Comparison of ENCODE assay signal across 16 cellular contexts in the genomic region with DNA sequence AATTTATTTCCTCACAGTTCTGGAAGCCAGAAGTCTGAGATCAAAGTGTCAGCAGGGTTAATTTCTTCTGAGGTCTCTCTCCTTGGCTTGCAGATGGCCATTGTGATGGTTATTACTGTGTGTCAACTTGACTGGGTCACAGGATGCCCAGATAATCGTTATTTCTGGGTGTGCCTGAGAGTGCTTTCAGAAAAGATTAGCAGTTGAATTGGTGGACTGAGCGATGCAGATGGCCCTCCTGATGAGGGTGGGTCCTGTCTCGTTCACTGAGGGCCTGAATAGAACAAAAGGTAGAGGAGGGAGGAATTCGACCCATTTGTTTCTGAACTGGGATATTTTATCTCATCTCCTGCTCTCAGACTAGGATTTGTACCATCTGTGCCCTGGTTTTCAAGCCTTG. TPM values are rescaled to one million over a fixed set of nuclear protein-coding genes. Genes with fewer than 3 reads are reported as not detected.
DNase-seq lines count a peak whose midpoint lies in the region; ATAC-seq, FAIRE-seq and TF ChIP-seq lines count a peak whose summit lies in the region.
"Had no signal": no experiment of that assay in that cellular context is flagged by ENCODE, and none has a peak within 500 bp of the region (broad histone marks: within the 10 kb centered on the region; RNA-seq: fewer than 3 reads in every experiment).

No MANE protein-coding gene starts in this region.

- no peak overlapping the region for H3K9ac ChIP-seq in astrocyte (ENCODE audit: low read length)

- H2AFZ ChIP-seq in astrocyte (ENCODE audit: low read depth, low read length): peak overlapping the region; percentile 39

- no peak for TF ChIP-seq CTCF in astrocyte (IDR thresholded peaks at IDR 0.05; ENCODE audit: insufficient read depth, low read depth, low read length)

- ATAC-seq in HG03439 (IDR thresholded peaks at IDR 0.05; ENCODE audit: unreplicated experiment) (no peak), GM18505 (IDR thresholded peaks at IDR 0.05; ENCODE audit: unreplicated experiment) (no peak)

- no peaks in the 10 kb centered on the region for H3K4me1 ChIP-seq in astrocyte (ENCODE audit: insufficient read depth, low read length)
- H3K4me1 ChIP-seq in iPS DF 6.9 (ENCODE audit: control insufficient read depth, insufficient read depth, low read length): no peaks in the 10 kb centered on the region; the same call in 1 of the 2 replicates
- H3K4me1 ChIP-seq: Caco-2 had no signal

- no peak overlapping the region for H3K4me3 Mint-ChIP-seq in astrocyte (ENCODE audit: unreplicated experiment)

- no peaks in the 10 kb centered on the region for H3K4me1 Mint-ChIP-seq in astrocyte (ENCODE audit: low read depth, unreplicated experiment)

- H3K27ac ChIP-seq in astrocyte (ENCODE audit: low read depth, low read length): no peak overlapping the region
- H3K27ac ChIP-seq in iPS DF 6.9 (ENCODE audit: low read length): no peak overlapping the region
- H3K27ac ChIP-seq: RWPE1 had no signal

- DNase-seq in HUDEP-2 (lab: John Stamatoyannopoulos, UW; ENCODE audit: unreplicated experiment in 76 of 76) (peak in 70 of 76 experiments; percentile 6 to 83 (median 46)), astrocyte (ENCODE audit: low read depth) (no peak), iPS DF 6.9 (ENCODE audit: low read depth, low spot score) (peak; percentile 92), middle frontal gyrus (ENCODE audit: extremely low spot score, low spot score) (no peak)
- DNase-seq in stimulated activated CD8-positive, alpha-beta memory T cell treated with anti-CD3 and anti-CD28 coated beads, Interleukin-4, amount 100 ng/mL, for 48 hours: no peak
- DNase-seq: ACHN; Caco-2; DMS153; EL; NCI-H187; NCI-H226; NK-92 treated with Interleukin-12 subunit alpha and Interleukin-12 subunit beta, amount 100 ng/mL, for 24 hours; OCI-M1 had no signal

- H3K4me2 ChIP-seq in astrocyte (ENCODE audit: low read length): no peak overlapping the region

- no peak overlapping the region for H3K4me3 ChIP-seq in astrocyte (ENCODE audit: insufficient read depth, low read depth, low read length)
- H3K4me3 ChIP-seq in iPS DF 6.9 (ENCODE audit: low read length): no peak overlapping the region

- H3K9me3 ChIP-seq in astrocyte (ENCODE audit: insufficient read depth, low read depth, low read length) (no peaks in the 10 kb centered on the region), iPS DF 6.9 (ENCODE audit: control insufficient read depth, insufficient read depth, low read length) (no peaks in the 10 kb centered on the region)
- H3K9me3 ChIP-seq: Caco-2 had no signal

- no peaks in the 10 kb centered on the region for H3K79me2 ChIP-seq in astrocyte (ENCODE audit: insufficient read depth, low read length)

- no peak for TF ChIP-seq POLR2A in GM18505 (IDR thresholded peaks at IDR 0.05; ENCODE audit: borderline replicate concordance, extremely low read depth, insufficient read depth, insufficient read length)

- no peaks in the 10 kb centered on the region for H3K27me3 ChIP-seq in astrocyte (ENCODE audit: insufficient read depth, low read length)
- peaks cover 11% of the 10 kb centered on the region; the same call in 1 of the 2 replicates for H3K27me3 ChIP-seq in iPS DF 6.9 (ENCODE audit: control insufficient read depth, insufficient read depth, low read length)

- WGBS in iPS DF 6.9 (ENCODE audit: insufficient coverage, insufficient read length): no CpG with 5 or more reads among the region's 4 CpGs

- H4K20me1 ChIP-seq in astrocyte (ENCODE audit: insufficient read depth, low read length): no peaks in the 10 kb centered on the region

- H3K27ac Mint-ChIP-seq in astrocyte (ENCODE audit: unreplicated experiment): no peak overlapping the region

- FAIRE-seq in astrocyte (lab: Jason Lieb, UNC): no peak

- H3K9me3 Mint-ChIP-seq in astrocyte (ENCODE audit: unreplicated experiment): peaks cover 2% of the 10 kb centered on the region

- no peaks in the 10 kb centered on the region for H3K36me3 Mint-ChIP-seq in astrocyte (ENCODE audit: low read depth, unreplicated experiment)

- H3K27me3 Mint-ChIP-seq in astrocyte (ENCODE audit: low read depth, unreplicated experiment): peaks cover 4% of the 10 kb centered on the region

- H3K36me3 ChIP-seq in astrocyte (ENCODE audit: insufficient read depth, low read length) (no peaks in the 10 kb centered on the region), iPS DF 6.9 (ENCODE audit: control insufficient read depth, insufficient read depth, low read length) (no peaks in the 10 kb centered on the region)

RNA-seq across cellular contexts. Expression of gene SMIM43, which starts 15.7 kb away (rescaled TPM):
- total RNA-seq in astrocyte: not detected in 2 replicates
- total RNA-seq: Caco-2 had no signal

RNA-seq across cellular contexts. Expression of gene EXOSC9, which starts 51.9 kb away (rescaled TPM):
- 14.4 and 18.3 TPM in 2 replicates for total RNA-seq in astrocyte

RNA-seq across cellular contexts. Expression of gene ANXA5, which starts 52.4 kb away (rescaled TPM):
- 682 and 793 TPM in 2 replicates for total RNA-seq in astrocyte

Comparison
In these comparisons a context has a peak if more than half of its experiments do, and no peak if none do; other contexts are left out.
1. DNase-seq: peak in HUDEP-2 (70 of 76) and iPS DF 6.9 (single experiment); none in astrocyte (single experiment), middle frontal gyrus (single experiment) and stimulated activated CD8-positive, alpha-beta memory T cell treated with anti-CD3 and anti-CD28 coated beads, Interleukin-4, amount 100 ng/mL, for 48 hours (single experiment).